In genomic region chr1:15923241-15923640, GRCh38 we compare ENCODE assay signal across 17 cellular contexts. TPM values are rescaled to one million over a fixed set of nuclear protein-coding genes. Genes with fewer than 3 reads are reported as not detected.
DNase-seq lines count a peak whose midpoint lies in the region; ATAC-seq and TF ChIP-seq lines count a peak whose summit lies in the region.
"Had no signal": no experiment of that assay in that cellular context is flagged by ENCODE, and none has a peak within 500 bp of the region (broad histone marks: within the 10 kb centered on the region; RNA-seq: fewer than 3 reads in every experiment).

No MANE protein-coding gene starts in this region.

- H3K4me3 ChIP-seq in fibroblast of the aortic adventitia (ENCODE audit: low read depth, low read length): no peak overlapping the region
- no peak overlapping the region for H3K4me3 ChIP-seq in retinal pigment epithelial cell (ENCODE audit: low read length)
- H3K4me3 ChIP-seq: prostate gland had no signal

- ATAC-seq in GM18505 (IDR thresholded peaks at IDR 0.05; ENCODE audit: unreplicated experiment): no peak

- TF ChIP-seq CTCF in fibroblast of the aortic adventitia (IDR thresholded peaks at IDR 0.05; ENCODE audit: insufficient read depth, low read length): no peak
- TF ChIP-seq CTCF in retinal pigment epithelial cell (conservative IDR thresholded peaks at IDR 0.05; ENCODE audit: low read depth, low read length): no peak

- DNase-seq in HT-29 (ENCODE audit: low spot score) (peak; percentile 18), amniotic epithelial cell (ENCODE audit: low read depth) (peak; percentile 66), fibroblast of the aortic adventitia (ENCODE audit: low read depth) (peak; percentile 81), retinal pigment epithelial cell (ENCODE audit: low read depth) (peak; percentile 59), DMS114 treated with DMSO at 0.1 percent for 48 hours (lab: John Stamatoyannopoulos, UW; ENCODE audit: unreplicated experiment) (no peak), NCI-H1105 (lab: John Stamatoyannopoulos, UW) (no peak)
- DNase-seq: activated CD4-positive, alpha-beta memory T cell treated with anti-CD3 and anti-CD28 coated beads, Interleukin-2, amount 10 ng/mL, durations not matched to agents 7 days and 5 days; anterior cingulate cortex; DMS79 treated with DMSO at 0.1 percent for 48 hours; effector CD8-positive, alpha-beta T cell; H7; kidney; NCI-H1436; NCI-H446; OCI-M1 had no signal

- TF ChIP-seq POLR2A in GM18505 (IDR thresholded peaks at IDR 0.05; ENCODE audit: borderline replicate concordance, extremely low read depth, insufficient read depth, insufficient read length): no peak

RNA-seq across cellular contexts. Expression of gene ZBTB17, which starts 52.7 kb away (rescaled TPM):
- total RNA-seq in HT-29 (2014; rRNA removed; shearing (Covaris generic)): 44.1 and 45.5 TPM in 2 replicates
- 13.8 and 21.7 TPM in 2 replicates for total RNA-seq in fibroblast of the aortic adventitia (ENCODE audit: low replicate concordance)

Comparison
In these comparisons a context has a peak if more than half of its experiments do, and no peak if none do; other contexts are left out.
1. DNase-seq: peak in HT-29 (single experiment), amniotic epithelial cell (single experiment), fibroblast of the aortic adventitia (single experiment) and retinal pigment epithelial cell (single experiment); none in DMS114 treated with DMSO at 0.1 percent for 48 hours (single experiment) and NCI-H1105 (single experiment).